8 cellular contexts compared by ENCODE assay signal in the genomic region with DNA sequence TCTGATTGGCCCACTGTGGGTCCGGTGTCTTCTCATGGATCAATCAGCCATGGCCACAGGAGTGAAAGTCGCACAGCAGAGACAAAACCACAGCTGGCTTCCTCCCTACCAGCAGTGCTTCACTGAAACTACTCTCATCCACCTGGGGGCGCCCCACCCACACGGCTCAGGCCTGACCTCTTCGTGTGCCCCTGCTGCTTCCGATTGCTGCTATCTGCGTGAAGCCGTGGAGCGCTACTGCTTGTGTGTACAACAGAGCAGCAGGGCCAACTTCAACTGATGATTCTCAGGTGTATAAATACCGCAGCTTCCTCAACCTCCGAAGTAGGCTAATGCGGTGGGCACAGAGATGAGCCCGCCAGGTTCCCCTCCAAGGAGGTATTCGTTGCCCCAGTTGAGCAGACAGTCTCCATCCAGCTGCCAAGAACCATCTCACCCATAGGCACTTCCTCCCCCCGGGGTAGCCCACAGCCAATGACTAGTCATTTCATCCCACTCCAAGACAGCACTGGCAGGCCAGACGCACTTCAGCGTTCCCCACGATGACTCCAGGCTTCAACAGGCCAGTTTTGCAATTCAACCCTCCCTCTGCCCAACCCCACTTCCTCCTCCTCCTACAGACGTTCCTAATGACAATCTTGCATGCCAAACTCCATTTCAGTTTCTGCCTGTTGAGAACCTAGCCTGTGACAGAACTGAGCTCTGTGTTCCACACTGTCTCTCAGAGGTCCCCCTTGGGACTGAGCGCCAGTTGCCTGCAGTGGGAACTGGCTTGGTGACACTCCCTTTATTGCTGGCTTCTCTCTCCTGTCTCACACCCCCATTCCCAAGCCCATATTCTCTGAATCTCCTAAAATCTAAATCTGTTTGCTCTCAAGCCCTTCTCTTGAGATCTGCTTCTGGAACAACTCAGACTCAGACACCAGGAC.
DNase-seq lines count a peak whose midpoint lies in the region; ATAC-seq lines count a peak whose summit lies in the region.

No MANE protein-coding gene starts in this region.

- ATAC-seq in HG03139 (IDR thresholded peaks at IDR 0.05; ENCODE audit: unreplicated experiment) (peak; percentile 58), GM18519 (IDR thresholded peaks at IDR 0.05; ENCODE audit: low FRiP score, unreplicated experiment) (no peak)

- DNase-seq in DMS79 treated with DMSO at 0.1 percent for 48 hours (lab: John Stamatoyannopoulos, UW) (peak; percentile 10), DMS79 (lab: John Stamatoyannopoulos, UW) (no peak), SIG-M5 (lab: John Stamatoyannopoulos, UW) (peak; percentile 23), iPS DF 4.7 (ENCODE audit: extremely low read depth, low spot score) (peak; percentile 11)
- DNase-seq in activated effector memory CD4-positive, alpha-beta T cell treated with anti-CD3 and anti-CD28 coated beads, Interleukin-2, amount 50 U/mL, for 16 hours = peak; percentile 86
- DNase-seq in stimulated activated CD4-positive, alpha-beta T cell treated with anti-CD3 and anti-CD28 coated beads, Interleukin-4, amount 100 ng/mL, for 1 hour = peak; percentile 58
